ENCODE assay signal across 8 cellular contexts in genomic region chr5:76542887-76543690, GRCh38.
DNase-seq lines count a peak whose midpoint lies in the region; ATAC-seq and TF ChIP-seq lines count a peak whose summit lies in the region.

No MANE protein-coding gene starts in this region.

- 60% methylated on average over 13 of the region's 13 CpGs for WGBS in hepatocyte (ENCODE audit: low lambda C conversion rate, missing lambda C conversion rate)

- peak overlapping the region; percentile 36 for H3K27ac ChIP-seq in hepatocyte

- peaks cover 23% of the 10 kb centered on the region for H3K4me1 ChIP-seq in hepatocyte (ENCODE audit: insufficient read depth)

- peaks cover 18% of the 10 kb centered on the region for H3K79me2 ChIP-seq in hepatocyte

- no peak overlapping the region for H3K4me2 ChIP-seq in hepatocyte

- peak overlapping the region; percentile 38 for H3K4me3 ChIP-seq in Jurkat, Clone E6-1 (ENCODE audit: low read length)
- H3K4me3 ChIP-seq in hepatocyte: no peak overlapping the region

- no peak overlapping the region for H2AFZ ChIP-seq in hepatocyte

- H3K9me2 ChIP-seq in hepatocyte (replicated peaks; ENCODE audit: insufficient read depth): no peaks in the 10 kb centered on the region

- ATAC-seq in HG03521 (IDR thresholded peaks at IDR 0.05; ENCODE audit: unreplicated experiment) (no peak), HG03571 (IDR thresholded peaks at IDR 0.05; ENCODE audit: unreplicated experiment) (no peak)

- DNase-seq in Jurkat, Clone E6-1 (ENCODE audit: low read depth, low spot score): peak; percentile 81
- DNase-seq in activated CD8-positive, alpha-beta memory T cell treated with anti-CD3 and anti-CD28 coated beads, Interleukin-2, amount 50 U/mL, for 24 hours (ENCODE audit: extremely low read depth): peak; percentile 28
- DNase-seq in hepatocyte (ENCODE audit: low spot score): peak; percentile 19
- DNase-seq in stimulated activated CD8-positive, alpha-beta memory T cell treated with anti-CD3 and anti-CD28 coated beads, Interleukin-2, amount 100 ng/mL, for 48 hours (ENCODE audit: low read depth in 2 of 2): peak; percentile 29 to 55
- no peak for DNase-seq in DMS114 treated with DMSO at 0.1 percent for 48 hours (lab: John Stamatoyannopoulos, UW; ENCODE audit: unreplicated experiment)
- DNase-seq in 8988T: no peak

- no peak for TF ChIP-seq CTCF in hepatocyte (IDR thresholded peaks at IDR 0.05; ENCODE audit: poor library complexity)

- no peaks in the 10 kb centered on the region for H3K36me3 ChIP-seq in hepatocyte (replicated peaks; ENCODE audit: insufficient read depth, low read depth)

- H3K9me3 ChIP-seq in hepatocyte (ENCODE audit: low read depth): no peaks in the 10 kb centered on the region

- no peaks in the 10 kb centered on the region for H4K20me1 ChIP-seq in hepatocyte (ENCODE audit: insufficient read depth, poor library complexity, severe bottlenecking)

- no peaks in the 10 kb centered on the region for H3K27me3 ChIP-seq in hepatocyte

Comparison
In these comparisons a context has a peak if more than half of its experiments do, and no peak if none do; other contexts are left out.
1. DNase-seq: peak in Jurkat, Clone E6-1 (single experiment), activated CD8-positive, alpha-beta memory T cell treated with anti-CD3 and anti-CD28 coated beads, Interleukin-2, amount 50 U/mL, for 24 hours (single experiment), hepatocyte (single experiment) and stimulated activated CD8-positive, alpha-beta memory T cell treated with anti-CD3 and anti-CD28 coated beads, Interleukin-2, amount 100 ng/mL, for 48 hours (2 of 2); none in DMS114 treated with DMSO at 0.1 percent for 48 hours (single experiment) and 8988T (single experiment).